Comparison of ENCODE assay signal across 19 cellular contexts in the genomic region with DNA sequence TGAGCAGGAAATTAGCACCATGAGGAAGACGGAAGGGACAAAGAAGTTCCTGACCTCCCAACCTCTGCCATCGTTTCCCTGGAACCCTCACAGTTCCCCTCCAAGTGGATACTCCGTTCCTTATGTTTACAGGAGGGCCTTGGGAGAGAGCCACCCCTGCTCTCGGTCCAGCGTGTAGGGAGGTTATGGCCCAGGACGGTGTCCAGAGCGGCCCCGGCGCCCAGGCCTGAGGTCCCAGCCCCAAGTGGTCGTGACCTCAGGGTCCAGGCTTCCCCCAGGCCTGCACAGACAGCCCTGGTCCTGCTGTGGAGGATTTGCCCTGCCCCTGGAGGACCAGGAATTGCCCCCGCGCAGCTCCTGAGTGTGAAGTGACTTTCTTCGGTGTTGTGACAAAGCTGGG.
DNase-seq lines count a peak whose midpoint lies in the region; ATAC-seq and TF ChIP-seq lines count a peak whose summit lies in the region.
"Had no signal": no experiment of that assay in that cellular context is flagged by ENCODE, and none has a peak within 500 bp of the region (broad histone marks: within the 10 kb centered on the region; RNA-seq: fewer than 3 reads in every experiment).

No MANE protein-coding gene starts in this region.

- H3K27ac ChIP-seq in gastroesophageal sphincter (peak overlapping the region in 3 of 4 donors; percentile 84 to 85 (median 84)), thyroid gland (peak overlapping the region in 2 of 3 donors; percentile 6 to 92), GM23338 (ENCODE audit: low read depth) (no peak overlapping the region)
- H3K27ac ChIP-seq: A549, neural progenitor cell had no signal

- intact Hi-C loops in thyroid gland (cut with DNase I) = no loop called here

- DNase-seq in activated T-cell treated with anti-CD3 and anti-CD28 coated beads, Interleukin-2, amount 50 U/mL, for 72 hours = no peak
- DNase-seq in activated T-cell treated with anti-CD3 and anti-CD28 coated beads, Interleukin-2, amount 50 U/mL, for 1 hour = no peak
- DNase-seq in thyroid gland (no peak), GM23338 (ENCODE audit: low spot score) (no peak)
- no peak for DNase-seq in stimulated activated naive CD4-positive, alpha-beta T cell (lab: John Stamatoyannopoulos, UW)
- DNase-seq: activated CD4-positive, alpha-beta T cell treated with anti-CD3 and anti-CD28 coated beads for 36 hours; aorta; CD8-positive, alpha-beta T cell; hippocampal formation; NCI-H1105 treated with DMSO at 0.1 percent for 48 hours had no signal

- H3K4me1 ChIP-seq in gastroesophageal sphincter (peaks cover 9 to 100% (median 55%) of the 10 kb centered on the region in 3 donors), thyroid gland (peaks cover 32 to 72% of the 10 kb centered on the region in 2 donors), GM23338 (ENCODE audit: insufficient read depth) (peaks cover 50% of the 10 kb centered on the region)

- H3K9me3 Mint-ChIP-seq in activated T-cell treated with anti-CD3 and anti-CD28 coated beads, Interleukin-2, amount 50 U/mL, for 72 hours = no peaks in the 10 kb centered on the region
- no peaks in the 10 kb centered on the region for H3K9me3 Mint-ChIP-seq in nephron
- no peaks in the 10 kb centered on the region for H3K9me3 Mint-ChIP-seq in GM23338
- H3K9me3 Mint-ChIP-seq: activated T-helper 1 cell treated with anti-CD3 and anti-CD28 coated beads, Interleukin-12 subunit alpha, Interleukin-12 subunit beta, Interleukin-2, Interleukin-4 antibody, amounts not matched to agents 30 ng/mL and 10 ng/mL and 1 ng/mL, durations not matched to agents 14 hours and 24 hours and 36 hours; CD8-positive, alpha-beta T cell; neural progenitor cell; T-helper 2 cell treated with Interferon-gamma antibody and Interleukin-4, amounts not matched to agents 5 μg/mL and 100 μg/mL, for 36 hours had no signal

- H3K4me3 ChIP-seq in gastroesophageal sphincter (no peak overlapping the region), thyroid gland (replicated peaks in 1 of 3) (no peak overlapping the region), GM23338 (no peak overlapping the region)
- H3K4me3 ChIP-seq: A549, neural progenitor cell, skin epidermis had no signal

- ATAC-seq in activated T-cell treated with anti-CD3 and anti-CD28 coated beads, Interleukin-2, amount 50 U/mL, for 72 hours (replicated peaks in 1 of 2) = no peak
- ATAC-seq in gastroesophageal sphincter (no peak), HG02571 (IDR thresholded peaks at IDR 0.05; ENCODE audit: unreplicated experiment) (no peak), GM23338 (no peak)
- ATAC-seq: A549; activated CD4-positive, alpha-beta T cell treated with anti-CD3 and anti-CD28 coated beads for 36 hours; CD8-positive, alpha-beta T cell; esophagus mucosa had no signal

- H3F3A ChIP-seq in GM23338 (replicated peaks; ENCODE audit: low read depth) = peaks cover 7% of the 10 kb centered on the region; the same call in 1 of the 2 replicates

- TF ChIP-seq CTCF in gastroesophageal sphincter (IDR thresholded peaks at IDR 0.05) (no peak), nephron (IDR thresholded peaks at IDR 0.05; ENCODE audit: unreplicated experiment in 3 of 3) (no peak), thyroid gland (IDR thresholded peaks at IDR 0.05) (no peak), GM23338 (conservative IDR thresholded peaks at IDR 0.05; ENCODE audit: low read depth in 2 of 2) (no peak)

- no peak for TF ChIP-seq EP300 in gastroesophageal sphincter (IDR thresholded peaks at IDR 0.05)

- H3K36me3 Mint-ChIP-seq in activated T-cell treated with anti-CD3 and anti-CD28 coated beads, Interleukin-2, amount 50 U/mL, for 72 hours (ENCODE audit: insufficient read depth in 2 of 2) = peaks cover 7 to 18% of the 10 kb centered on the region in 2 donors
- H3K36me3 Mint-ChIP-seq in nephron (ENCODE audit: low read depth) (peaks cover 6% of the 10 kb centered on the region), GM23338 (ENCODE audit: low read depth) (peaks cover 5% of the 10 kb centered on the region)

- peaks cover 85% of the 10 kb centered on the region for H3K79me2 ChIP-seq in GM23338 (replicated peaks; ENCODE audit: insufficient read depth)

- WGBS in gastroesophageal sphincter (ENCODE audit: low coverage in 1 of 2), 2 donors = 20% methylated on average over 2 of the region's 13 CpGs; no CpG with 5 or more reads in 1 of the 2 donors
- 90 to 99% methylated on average over 9 to 11 of the region's 13 CpGs for WGBS in thyroid gland, 2 donors

- no peak overlapping the region for H3K4me2 ChIP-seq in GM23338
- H3K4me2 ChIP-seq: A549, neural progenitor cell had no signal

- H3K9me3 ChIP-seq in gastroesophageal sphincter = no peaks in the 10 kb centered on the region
- no peaks in the 10 kb centered on the region for H3K9me3 ChIP-seq in thyroid gland
- H3K9me3 ChIP-seq: A549 had no signal

- H3K27me3 ChIP-seq in gastroesophageal sphincter (no peaks in the 10 kb centered on the region), thyroid gland (no peaks in the 10 kb centered on the region), GM23338 (ENCODE audit: insufficient read depth) (no peaks in the 10 kb centered on the region)
- H3K27me3 ChIP-seq: neural progenitor cell had no signal

- H4K20me1 ChIP-seq in GM23338 (replicated peaks; ENCODE audit: insufficient read depth) = peaks cover 37% of the 10 kb centered on the region; the same call in 1 of the 2 replicates

- peak overlapping the region; percentile 60 for H3K27ac Mint-ChIP-seq in activated T-cell treated with anti-CD3 and anti-CD28 coated beads, Interleukin-2, amount 50 U/mL, for 72 hours
- H3K27ac Mint-ChIP-seq in nephron (peak overlapping the region; percentile 43 to 81 (median 58)), GM23338 (no peak overlapping the region)
- H3K27ac Mint-ChIP-seq: activated T-helper 1 cell treated with anti-CD3 and anti-CD28 coated beads, Interleukin-12 subunit alpha, Interleukin-12 subunit beta, Interleukin-2, Interleukin-4 antibody, amounts not matched to agents 30 ng/mL and 10 ng/mL and 1 ng/mL, durations not matched to agents 14 hours and 24 hours and 36 hours; CD8-positive, alpha-beta T cell; neural progenitor cell; T-helper 2 cell treated with Interferon-gamma antibody and Interleukin-4, amounts not matched to agents 5 μg/mL and 100 μg/mL, for 36 hours had no signal

- H3K36me3 ChIP-seq in gastroesophageal sphincter = peaks cover 0 to 16% of the 10 kb centered on the region in 2 donors
- no peaks in the 10 kb centered on the region for H3K36me3 ChIP-seq in thyroid gland
- no peaks in the 10 kb centered on the region for H3K36me3 ChIP-seq in GM23338 (ENCODE audit: insufficient read depth)
- H3K36me3 ChIP-seq: neural progenitor cell had no signal

- no peak overlapping the region for H3K4me3 Mint-ChIP-seq in activated T-cell treated with anti-CD3 and anti-CD28 coated beads, Interleukin-2, amount 50 U/mL, for 72 hours
- H3K4me3 Mint-ChIP-seq in nephron = no peak overlapping the region
- H3K4me3 Mint-ChIP-seq in GM23338 = no peak overlapping the region
- H3K4me3 Mint-ChIP-seq: activated CD4-positive, alpha-beta T cell treated with anti-CD3 and anti-CD28 coated beads for 36 hours; activated T-helper 1 cell treated with anti-CD3 and anti-CD28 coated beads, Interleukin-12 subunit alpha, Interleukin-12 subunit beta, Interleukin-2, Interleukin-4 antibody, amounts not matched to agents 30 ng/mL and 10 ng/mL and 1 ng/mL, durations not matched to agents 14 hours and 24 hours and 36 hours; CD8-positive, alpha-beta T cell; neural progenitor cell; T-helper 2 cell treated with Interferon-gamma antibody and Interleukin-4, amounts not matched to agents 5 μg/mL and 100 μg/mL, for 36 hours had no signal

- peaks cover 47% of the 10 kb centered on the region for H3K4me1 Mint-ChIP-seq in activated T-cell treated with anti-CD3 and anti-CD28 coated beads, Interleukin-2, amount 50 U/mL, for 72 hours (ENCODE audit: low read depth)
- H3K4me1 Mint-ChIP-seq in nephron = peaks cover 50% of the 10 kb centered on the region
- peaks cover 61% of the 10 kb centered on the region for H3K4me1 Mint-ChIP-seq in GM23338

- TF ChIP-seq POLR2A in gastroesophageal sphincter (IDR thresholded peaks at IDR 0.05) (no peak), thyroid gland (IDR thresholded peaks at IDR 0.05) (no peak)

- no peaks in the 10 kb centered on the region for H3K9me2 ChIP-seq in GM23338 (ENCODE audit: insufficient read depth)

- H2AFZ ChIP-seq in GM23338 = no peak overlapping the region
- H2AFZ ChIP-seq: neural progenitor cell had no signal

- no peaks in the 10 kb centered on the region for H3K27me3 Mint-ChIP-seq in activated T-cell treated with anti-CD3 and anti-CD28 coated beads, Interleukin-2, amount 50 U/mL, for 72 hours (ENCODE audit: low read depth)
- H3K27me3 Mint-ChIP-seq in nephron (ENCODE audit: low read depth) = no peaks in the 10 kb centered on the region
- peaks cover 4% of the 10 kb centered on the region for H3K27me3 Mint-ChIP-seq in GM23338 (ENCODE audit: insufficient read depth, low read depth, poor library complexity)
- H3K27me3 Mint-ChIP-seq: activated CD4-positive, alpha-beta T cell treated with anti-CD3 and anti-CD28 coated beads for 36 hours had no signal

TF ChIP-seq in GM23338, 12 proteins besides CTCF, POLR2A, EP300 and RAD21 (continues in another document):
- TF ChIP-seq EZH2 (IDR thresholded peaks at IDR 0.05; ENCODE audit: low read depth, unreplicated experiment) = no peak
- no peak for TF ChIP-seq ZNF114 (CRISPR knock-in tag; IDR thresholded peaks at IDR 0.05)
- TF ChIP-seq, protein P1, sequence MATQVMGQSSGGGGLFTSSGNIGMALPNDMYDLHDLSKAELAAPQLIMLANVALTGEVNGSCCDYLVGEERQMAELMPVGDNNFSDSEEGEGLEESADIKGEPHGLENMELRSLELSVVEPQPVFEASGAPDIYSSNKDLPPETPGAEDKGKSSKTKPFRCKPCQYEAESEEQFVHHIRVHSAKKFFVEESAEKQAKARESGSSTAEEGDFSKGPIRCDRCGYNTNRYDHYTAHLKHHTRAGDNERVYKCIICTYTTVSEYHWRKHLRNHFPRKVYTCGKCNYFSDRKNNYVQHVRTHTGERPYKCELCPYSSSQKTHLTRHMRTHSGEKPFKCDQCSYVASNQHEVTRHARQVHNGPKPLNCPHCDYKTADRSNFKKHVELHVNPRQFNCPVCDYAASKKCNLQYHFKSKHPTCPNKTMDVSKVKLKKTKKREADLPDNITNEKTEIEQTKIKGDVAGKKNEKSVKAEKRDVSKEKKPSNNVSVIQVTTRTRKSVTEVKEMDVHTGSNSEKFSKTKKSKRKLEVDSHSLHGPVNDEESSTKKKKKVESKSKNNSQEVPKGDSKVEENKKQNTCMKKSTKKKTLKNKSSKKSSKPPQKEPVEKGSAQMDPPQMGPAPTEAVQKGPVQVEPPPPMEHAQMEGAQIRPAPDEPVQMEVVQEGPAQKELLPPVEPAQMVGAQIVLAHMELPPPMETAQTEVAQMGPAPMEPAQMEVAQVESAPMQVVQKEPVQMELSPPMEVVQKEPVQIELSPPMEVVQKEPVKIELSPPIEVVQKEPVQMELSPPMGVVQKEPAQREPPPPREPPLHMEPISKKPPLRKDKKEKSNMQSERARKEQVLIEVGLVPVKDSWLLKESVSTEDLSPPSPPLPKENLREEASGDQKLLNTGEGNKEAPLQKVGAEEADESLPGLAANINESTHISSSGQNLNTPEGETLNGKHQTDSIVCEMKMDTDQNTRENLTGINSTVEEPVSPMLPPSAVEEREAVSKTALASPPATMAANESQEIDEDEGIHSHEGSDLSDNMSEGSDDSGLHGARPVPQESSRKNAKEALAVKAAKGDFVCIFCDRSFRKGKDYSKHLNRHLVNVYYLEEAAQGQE (IDR thresholded peaks at IDR 0.05; ENCODE audit: unreplicated experiment) = no peak
